16 cellular contexts compared by ENCODE assay signal in the genomic region with DNA sequence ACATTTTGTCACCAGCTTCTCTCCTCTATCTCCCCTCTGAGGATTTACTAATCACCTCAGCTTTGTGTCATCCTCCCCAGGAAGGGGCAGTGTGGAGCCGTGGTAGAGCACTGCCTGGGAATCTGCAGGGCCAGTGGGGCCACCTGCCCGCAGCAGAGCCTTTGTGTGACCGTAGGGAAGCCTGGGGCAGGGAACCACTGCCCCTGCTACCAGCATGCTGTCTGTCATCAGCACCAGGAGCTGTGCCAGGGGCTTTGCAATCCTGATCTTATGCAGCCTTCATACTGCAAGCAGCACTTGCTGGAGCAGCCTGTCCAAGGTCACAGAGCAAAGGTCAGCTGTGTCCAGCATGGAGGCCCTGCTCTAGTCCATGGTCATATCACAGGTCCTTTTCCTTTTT. TPM values are rescaled to one million over a fixed set of nuclear protein-coding genes. Genes with fewer than 3 reads are reported as not detected.
A peak's percentile ranks its signal among the peaks of the same experiment; 100 is the strongest.
DNase-seq lines count a peak whose midpoint lies in the region; ATAC-seq and TF ChIP-seq lines count a peak whose summit lies in the region.
"Had no signal": no experiment of that assay in that cellular context is flagged by ENCODE, and none has a peak within 500 bp of the region (broad histone marks: within the 10 kb centered on the region; RNA-seq: fewer than 3 reads in every experiment).

No MANE protein-coding gene starts in this region.

- ATAC-seq in stimulated activated effector memory CD8-positive, alpha-beta T cell treated with anti-CD3 and anti-CD28 coated beads, Interleukin-12 subunit alpha, Interleukin-12 subunit beta, amount 100 ng/mL, for 72 hours, result peak; percentile 25
- ATAC-seq in GM21529 (IDR thresholded peaks at IDR 0.05; ENCODE audit: unreplicated experiment), result no peak
- no peak for ATAC-seq in naive thymus-derived CD8-positive, alpha-beta T cell
- ATAC-seq in GM21526 (IDR thresholded peaks at IDR 0.05; ENCODE audit: low FRiP score, unreplicated experiment), result no peak
- ATAC-seq: upper lobe of right lung had no signal

- H3K36me3 Mint-ChIP-seq in stimulated activated effector memory CD8-positive, alpha-beta T cell treated with anti-CD3 and anti-CD28 coated beads, Interleukin-12 subunit alpha, Interleukin-12 subunit beta, amount 100 ng/mL, for 72 hours, result no peaks in the 10 kb centered on the region
- H3K36me3 Mint-ChIP-seq in naive thymus-derived CD8-positive, alpha-beta T cell, result no peaks in the 10 kb centered on the region
- H3K36me3 Mint-ChIP-seq: activated CD4-positive, alpha-beta memory T cell treated with anti-CD3 and anti-CD28 coated beads for 36 hours had no signal

- H3K27ac Mint-ChIP-seq in stimulated activated effector memory CD8-positive, alpha-beta T cell treated with anti-CD3 and anti-CD28 coated beads, Interleukin-12 subunit alpha, Interleukin-12 subunit beta, amount 100 ng/mL, for 72 hours, result no peak overlapping the region
- H3K27ac Mint-ChIP-seq in naive thymus-derived CD8-positive, alpha-beta T cell, result no peak overlapping the region
- H3K27ac Mint-ChIP-seq: activated CD4-positive, alpha-beta memory T cell treated with anti-CD3 and anti-CD28 coated beads for 36 hours had no signal

- POLR2A ChIA-PET in naive thymus-derived CD8-positive, alpha-beta T cell (lab: Charles Lee), result no interaction called here

- no peaks in the 10 kb centered on the region for H3K36me3 ChIP-seq in WERI-Rb-1
- H3K36me3 ChIP-seq: upper lobe of right lung had no signal

- DNase-seq in NCI-H82 (lab: John Stamatoyannopoulos, UW), result peak; percentile 50
- no peak for DNase-seq in NCI-H82 treated with DMSO at 0.1 percent for 48 hours (lab: John Stamatoyannopoulos, UW; ENCODE audit: unreplicated experiment)
- peak; percentile 66 for DNase-seq in WERI-Rb-1
- peak; percentile 38 for DNase-seq in iPS-NIHi11 (ENCODE audit: low spot score)
- no peak for DNase-seq in stimulated activated effector memory CD8-positive, alpha-beta T cell treated with anti-CD3 and anti-CD28 coated beads, Interleukin-12 subunit alpha, Interleukin-12 subunit beta, amount 100 ng/mL, for 72 hours (ENCODE audit: low spot score in 2 of 2)
- DNase-seq in naive thymus-derived CD8-positive, alpha-beta T cell, result no peak
- DNase-seq: activated CD4-positive, alpha-beta memory T cell treated with anti-CD3 and anti-CD28 coated beads for 36 hours; activated gamma-delta T cell treated with Interleukin-2 at 50 U/mL for 16 hours; Calu3; NCI-H2029; T-helper 1 cell; upper lobe of right lung had no signal

- no peaks in the 10 kb centered on the region for H3K27me3 ChIP-seq in WERI-Rb-1 (ENCODE audit: insufficient read depth, low read depth, severe bottlenecking)
- H3K27me3 ChIP-seq: upper lobe of right lung had no signal

- peaks cover 7 to 30% (median 9%) of the 10 kb centered on the region in 5 donors for H3K27me3 Mint-ChIP-seq in naive thymus-derived CD8-positive, alpha-beta T cell

- no peaks in the 10 kb centered on the region for H3K9me3 ChIP-seq in WERI-Rb-1 (ENCODE audit: severe bottlenecking)
- H3K9me3 ChIP-seq: upper lobe of right lung had no signal

- no peak overlapping the region for H3K4me3 Mint-ChIP-seq in stimulated activated effector memory CD8-positive, alpha-beta T cell treated with anti-CD3 and anti-CD28 coated beads, Interleukin-12 subunit alpha, Interleukin-12 subunit beta, amount 100 ng/mL, for 72 hours
- H3K4me3 Mint-ChIP-seq in naive thymus-derived CD8-positive, alpha-beta T cell, result no peak overlapping the region
- H3K4me3 Mint-ChIP-seq: activated CD4-positive, alpha-beta memory T cell treated with anti-CD3 and anti-CD28 coated beads for 36 hours had no signal

- H3K9me3 Mint-ChIP-seq in stimulated activated effector memory CD8-positive, alpha-beta T cell treated with anti-CD3 and anti-CD28 coated beads, Interleukin-12 subunit alpha, Interleukin-12 subunit beta, amount 100 ng/mL, for 72 hours, result no peaks in the 10 kb centered on the region
- peaks cover 0 to 3% (median 0%) of the 10 kb centered on the region in 9 donors for H3K9me3 Mint-ChIP-seq in naive thymus-derived CD8-positive, alpha-beta T cell
- H3K9me3 Mint-ChIP-seq: activated CD4-positive, alpha-beta memory T cell treated with anti-CD3 and anti-CD28 coated beads for 36 hours had no signal

- H3K4me3 ChIP-seq in WERI-Rb-1 (ENCODE audit: low read depth, low read length), result no peak overlapping the region
- H3K4me3 ChIP-seq: upper lobe of right lung had no signal

- no peak overlapping the region for H3K27ac ChIP-seq in WERI-Rb-1
- H3K27ac ChIP-seq: epithelial cell of prostate, KMS-11, upper lobe of right lung had no signal

- peak; percentile 64 for TF ChIP-seq CTCF in WERI-Rb-1 (IDR thresholded peaks at IDR 0.05; ENCODE audit: low read depth, low read length)

- no peaks in the 10 kb centered on the region for H3K4me1 Mint-ChIP-seq in stimulated activated effector memory CD8-positive, alpha-beta T cell treated with anti-CD3 and anti-CD28 coated beads, Interleukin-12 subunit alpha, Interleukin-12 subunit beta, amount 100 ng/mL, for 72 hours
- peaks cover 0 to 2% (median 0%) of the 10 kb centered on the region in 4 donors for H3K4me1 Mint-ChIP-seq in naive thymus-derived CD8-positive, alpha-beta T cell

RNA-seq across cellular contexts. Expression of gene SCHIP1, which starts 21.3 kb away (rescaled TPM):
- total RNA-seq in naive thymus-derived CD8-positive, alpha-beta T cell, result not detected
- not detected for polyA plus RNA-seq in naive thymus-derived CD8-positive, alpha-beta T cell

Comparison
In these comparisons a context has a peak if more than half of its experiments do, and no peak if none do; other contexts are left out.
1. DNase-seq: peak in NCI-H82 (single experiment), WERI-Rb-1 (single experiment) and iPS-NIHi11 (single experiment); none in NCI-H82 treated with DMSO at 0.1 percent for 48 hours (single experiment), stimulated activated effector memory CD8-positive, alpha-beta T cell treated with anti-CD3 and anti-CD28 coated beads, Interleukin-12 subunit alpha, Interleukin-12 subunit beta, amount 100 ng/mL, for 72 hours (0 of 2) and naive thymus-derived CD8-positive, alpha-beta T cell (0 of 10).